In genomic region chr3:56408761-56409196, GRCh38 we compare ENCODE assay signal across 29 cellular contexts. TPM values are rescaled to one million over a fixed set of nuclear protein-coding genes. Genes with fewer than 3 reads are reported as not detected.
"Had no signal": no experiment of that assay in that cellular context is flagged by ENCODE, and none has a peak within 500 bp of the region (broad histone marks: within the 10 kb centered on the region; RNA-seq: fewer than 3 reads in every experiment).

No MANE protein-coding gene starts in this region.

- H3K36me3 ChIP-seq: adrenal gland, MG63 had no signal

- H3K36me3 Mint-ChIP-seq: activated naive CD8-positive, alpha-beta T cell treated with anti-CD3 and anti-CD28 coated beads, Interleukin-2, amount 10 ng/mL, durations not matched to agents 7 days and 5 days had no signal

- DNase-seq: activated CD4-positive, alpha-beta memory T cell treated with anti-CD3 and anti-CD28 coated beads, Interleukin-2, amount 10 ng/mL, durations not matched to agents 7 days and 5 days; activated CD4-positive, alpha-beta T cell treated with anti-CD3 and anti-CD28 coated beads for 36 hours; activated CD4-positive, alpha-beta T cell treated with anti-CD3 and anti-CD28 coated beads, Interleukin-2, amount 50 U/mL, for 1 hour; activated CD8-positive, alpha-beta memory T cell treated with anti-CD3 and anti-CD28 coated beads, Interleukin-2, amount 50 U/mL, for 4 hours; activated naive CD4-positive, alpha-beta T cell treated with anti-CD3 and anti-CD28 coated beads, Interleukin-2, amount 50 U/mL, for 16 hours; activated naive CD8-positive, alpha-beta T cell treated with anti-CD3 and anti-CD28 coated beads, Interleukin-2, amount 10 ng/mL, durations not matched to agents 7 days and 5 days; activated T-cell treated with anti-CD3 and anti-CD28 coated beads, Interleukin-2, amount 50 U/mL, for 72 hours; adrenal gland; anterior cingulate cortex; MG63; MV-4-11; NCI-H1092 treated with DMSO at 0.1 percent for 48 hours; NCI-H1417 treated with DMSO at 0.1 percent for 48 hours; NCI-H1694; NCI-H2029; NCI-H2107; NCI-H2171 treated with DMSO at 0.1 percent for 48 hours; NCI-H226; NCI-H510A; NCI-H526 treated with DMSO at 0.1 percent for 48 hours; NK-92 treated with Interleukin-12 subunit alpha and Interleukin-12 subunit beta, amount 100 ng/mL, for 24 hours; OCI-M1; RPMI8226; T-helper 1 cell had no signal

- H3K9me3 ChIP-seq: adrenal gland, MG63 had no signal

- H3K9me3 Mint-ChIP-seq: activated CD4-positive, alpha-beta memory T cell treated with anti-CD3 and anti-CD28 coated beads, Interleukin-2, amount 10 ng/mL, durations not matched to agents 7 days and 5 days; activated naive CD8-positive, alpha-beta T cell treated with anti-CD3 and anti-CD28 coated beads, Interleukin-2, amount 10 ng/mL, durations not matched to agents 7 days and 5 days; activated T-cell treated with anti-CD3 and anti-CD28 coated beads, Interleukin-2, amount 50 U/mL, for 72 hours; activated T-helper 2 cell treated with anti-CD3 and anti-CD28 coated beads, Interferon-gamma antibody, Interleukin-2, Interleukin-4, amounts not matched to agents 10 μg/mL and 5 μg/mL and 100 μg/mL, durations not matched to agents 14 hours and 24 hours and 36 hours had no signal

- H3K27ac ChIP-seq: adrenal gland, SK-N-MC, VCaP had no signal

- H3K4me1 Mint-ChIP-seq: activated CD4-positive, alpha-beta memory T cell treated with anti-CD3 and anti-CD28 coated beads, Interleukin-2, amount 10 ng/mL, durations not matched to agents 7 days and 5 days; activated CD4-positive, alpha-beta T cell treated with anti-CD3 and anti-CD28 coated beads for 36 hours; activated naive CD8-positive, alpha-beta T cell treated with anti-CD3 and anti-CD28 coated beads, Interleukin-2, amount 10 ng/mL, durations not matched to agents 7 days and 5 days had no signal

- H3K27me3 Mint-ChIP-seq: activated CD4-positive, alpha-beta memory T cell treated with anti-CD3 and anti-CD28 coated beads, Interleukin-2, amount 10 ng/mL, durations not matched to agents 7 days and 5 days; activated naive CD8-positive, alpha-beta T cell treated with anti-CD3 and anti-CD28 coated beads, Interleukin-2, amount 10 ng/mL, durations not matched to agents 7 days and 5 days had no signal

- ATAC-seq: activated CD4-positive, alpha-beta T cell treated with anti-CD3 and anti-CD28 coated beads for 36 hours; activated T-cell treated with anti-CD3 and anti-CD28 coated beads, Interleukin-2, amount 50 U/mL, for 72 hours; Panc1; Right ventricle myocardium inferior had no signal

- H3K4me3 ChIP-seq: adrenal gland, MG63, SK-N-MC had no signal

- H3K27ac Mint-ChIP-seq: activated CD4-positive, alpha-beta memory T cell treated with anti-CD3 and anti-CD28 coated beads, Interleukin-2, amount 10 ng/mL, durations not matched to agents 7 days and 5 days; activated CD4-positive, alpha-beta T cell treated with anti-CD3 and anti-CD28 coated beads for 36 hours; activated naive CD8-positive, alpha-beta T cell treated with anti-CD3 and anti-CD28 coated beads, Interleukin-2, amount 10 ng/mL, durations not matched to agents 7 days and 5 days; activated T-cell treated with anti-CD3 and anti-CD28 coated beads, Interleukin-2, amount 50 U/mL, for 72 hours; activated T-helper 2 cell treated with anti-CD3 and anti-CD28 coated beads, Interferon-gamma antibody, Interleukin-2, Interleukin-4, amounts not matched to agents 10 μg/mL and 5 μg/mL and 100 μg/mL, durations not matched to agents 14 hours and 24 hours and 36 hours had no signal

- H3K4me1 ChIP-seq: adrenal gland had no signal

- H3K27me3 ChIP-seq: adrenal gland, MG63 had no signal

- H3K4me3 Mint-ChIP-seq: activated CD4-positive, alpha-beta memory T cell treated with anti-CD3 and anti-CD28 coated beads, Interleukin-2, amount 10 ng/mL, durations not matched to agents 7 days and 5 days; activated CD4-positive, alpha-beta T cell treated with anti-CD3 and anti-CD28 coated beads for 36 hours; activated naive CD8-positive, alpha-beta T cell treated with anti-CD3 and anti-CD28 coated beads, Interleukin-2, amount 10 ng/mL, durations not matched to agents 7 days and 5 days; activated T-cell treated with anti-CD3 and anti-CD28 coated beads, Interleukin-2, amount 50 U/mL, for 72 hours had no signal

RNA-seq across cellular contexts. Expression of gene ERC2, which starts 59.5 kb away (rescaled TPM):
- total RNA-seq: activated CD4-positive, alpha-beta memory T cell treated with anti-CD3 and anti-CD28 coated beads, Interleukin-2, amount 10 ng/mL, durations not matched to agents 7 days and 5 days; activated CD4-positive, alpha-beta T cell treated with anti-CD3 and anti-CD28 coated beads for 36 hours; activated naive CD8-positive, alpha-beta T cell treated with anti-CD3 and anti-CD28 coated beads, Interleukin-2, amount 10 ng/mL, durations not matched to agents 7 days and 5 days had no signal
